Comparison of ENCODE assay signal across 1 cellular context in genomic region chr13:88704600-88705275, GRCh38.
TF ChIP-seq lines count a peak whose summit lies in the region.

No MANE protein-coding gene starts in this region.

TF ChIP-seq in A549, 52 proteins besides CTCF, POLR2A, EP300 and RAD21 (continued from another document):
- TF ChIP-seq REST (IDR thresholded peaks at IDR 0.05) (no peak), RARB (CRISPR knock-in tag; IDR thresholded peaks at IDR 0.05) (no peak), JUNB (IDR thresholded peaks at IDR 0.05) (no peak), TFCP2L1 (CRISPR knock-in tag; IDR thresholded peaks at IDR 0.05) (no peak)
